1 cellular context compared by ENCODE assay signal in genomic region chr20:63972312-63973159, GRCh38.
TF ChIP-seq lines count a peak whose summit lies in the region.

No MANE protein-coding gene starts in this region.

TF ChIP-seq in HepG2, 621 proteins besides CTCF, POLR2A, EP300 and RAD21 (continued from another document and continues in another):
- TF ChIP-seq ZNF318 (CRISPR knock-in tag; IDR thresholded peaks at IDR 0.05) (peak; percentile 31), KLF15 (CRISPR knock-in tag; IDR thresholded peaks at IDR 0.05; ENCODE audit: borderline replicate concordance) (no peak), ZNF263 (CRISPR knock-in tag; IDR thresholded peaks at IDR 0.05) (0 out of 2 replicates have a peak, but pooled peaks have one; percentile 51), MIER2 (CRISPR knock-in tag; IDR thresholded peaks at IDR 0.05) (no peak), ZNF577 (CRISPR knock-in tag; IDR thresholded peaks at IDR 0.05; ENCODE audit: borderline replicate concordance, low read depth) (0 out of 2 replicates have a peak, but pooled peaks have one; percentile 18), HIVEP1 (CRISPR knock-in tag; IDR thresholded peaks at IDR 0.05) (peak; percentile 76), ZNF768 (CRISPR knock-in tag; IDR thresholded peaks at IDR 0.05) (peak; percentile 79; the same call in 1 of the 2 replicates), KLF16 (CRISPR knock-in tag; IDR thresholded peaks at IDR 0.05) (no peak), ZNF589 (CRISPR knock-in tag; conservative IDR thresholded peaks at IDR 0.05) (peak; percentile 11; the same call in 1 of the 2 replicates), ZNF280D (CRISPR knock-in tag; IDR thresholded peaks at IDR 0.05) (no peak), SMARCE1 (IDR thresholded peaks at IDR 0.05; ENCODE audit: borderline replicate concordance) (no peak), HNRNPH1 (optimal IDR thresholded peaks at IDR 0.05; ENCODE audit: low read depth, low read length) (no peak), RFXANK (CRISPR knock-in tag; IDR thresholded peaks at IDR 0.05) (no peak), ZNF746 (CRISPR knock-in tag; IDR thresholded peaks at IDR 0.05) (0 out of 2 replicates have a peak, but pooled peaks have one; percentile 28), SIX1 (CRISPR knock-in tag; IDR thresholded peaks at IDR 0.05; ENCODE audit: borderline replicate concordance) (no peak), RARA (CRISPR knock-in tag; IDR thresholded peaks at IDR 0.05) (peak; percentile 75), HOXA7 (CRISPR knock-in tag; IDR thresholded peaks at IDR 0.05) (no peak), IRF9 (CRISPR knock-in tag; IDR thresholded peaks at IDR 0.05; ENCODE audit: borderline replicate concordance) (peak; percentile 77; the same call in 1 of the 2 replicates), SRSF1 (optimal IDR thresholded peaks at IDR 0.05; ENCODE audit: low read depth, low read length) (no peak), KDM3A (CRISPR knock-in tag; IDR thresholded peaks at IDR 0.05; ENCODE audit: low read depth) (no peak), RFXAP (CRISPR knock-in tag; IDR thresholded peaks at IDR 0.05; ENCODE audit: borderline replicate concordance) (peak; percentile 45; the same call in 1 of the 2 replicates), MYC (CRISPR knock-in tag; IDR thresholded peaks at IDR 0.05; ENCODE audit: borderline replicate concordance) (peak; percentile 77), ZNF720 (CRISPR knock-in tag; IDR thresholded peaks at IDR 0.05) (no peak), IKZF1 (IDR thresholded peaks at IDR 0.05) (peak; percentile 91; the same call in 1 of the 2 replicates), CSRNP1 (CRISPR knock-in tag; IDR thresholded peaks at IDR 0.05) (no peak), CEBPG (CRISPR knock-in tag; IDR thresholded peaks at IDR 0.05) (0 out of 2 replicates have a peak, but pooled peaks have one; percentile 11), SALL2 (CRISPR knock-in tag; IDR thresholded peaks at IDR 0.05) (0 out of 2 replicates have a peak, but pooled peaks have one; percentile 36), MBD4 (IDR thresholded peaks at IDR 0.05; ENCODE audit: borderline replicate concordance, low read length) (no peak), DPF2 (CRISPR knock-in tag; IDR thresholded peaks at IDR 0.05; ENCODE audit: borderline replicate concordance, low read depth) (peak; percentile 48), PCBP1 (IDR thresholded peaks at IDR 0.05; ENCODE audit: borderline replicate concordance, low read depth, low read length) (no peak), ZFP90 (CRISPR knock-in tag; IDR thresholded peaks at IDR 0.05; ENCODE audit: borderline replicate concordance) (peak; percentile 99), JUND (CRISPR knock-in tag; IDR thresholded peaks at IDR 0.05) (peak; percentile 56; the same call in 1 of the 2 replicates), SNAPC5 (CRISPR knock-in tag; IDR thresholded peaks at IDR 0.05; ENCODE audit: borderline replicate concordance) (0 out of 2 replicates have a peak, but pooled peaks have one; percentile 48), TCF12 (IDR thresholded peaks at IDR 0.05) (no peak), TCF12 (CRISPR knock-in tag; IDR thresholded peaks at IDR 0.05) (no peak), THAP8 (CRISPR knock-in tag; IDR thresholded peaks at IDR 0.05; ENCODE audit: borderline replicate concordance) (no peak), CBFB (CRISPR knock-in tag; IDR thresholded peaks at IDR 0.05) (no peak), ISL2 (CRISPR knock-in tag; IDR thresholded peaks at IDR 0.05) (no peak), ZNF724P (CRISPR knock-in tag; IDR thresholded peaks at IDR 0.05; ENCODE audit: borderline replicate concordance) (0 out of 2 replicates have a peak, but pooled peaks have one; percentile 53), ZNF562 (CRISPR knock-in tag; IDR thresholded peaks at IDR 0.05; ENCODE audit: borderline replicate concordance) (no peak), HBP1 (CRISPR knock-in tag; IDR thresholded peaks at IDR 0.05; ENCODE audit: low read depth) (no peak), IRX3 (CRISPR knock-in tag; IDR thresholded peaks at IDR 0.05; ENCODE audit: borderline replicate concordance, low read depth) (no peak), ZNF570 (CRISPR knock-in tag; IDR thresholded peaks at IDR 0.05; ENCODE audit: borderline replicate concordance) (no peak), CEBPB (IDR thresholded peaks at IDR 0.05; ENCODE audit: borderline replicate concordance, low read depth, low read length) (no peak), FOXA3 (CRISPR knock-in tag; IDR thresholded peaks at IDR 0.05) (peak; percentile 82)
